Comparison of ENCODE assay signal across 10 cellular contexts in genomic region chr20:50305636-50306477, GRCh38.
A peak's percentile ranks its signal among the peaks of the same experiment; 100 is the strongest.
DNase-seq lines count a peak whose midpoint lies in the region; ATAC-seq, FAIRE-seq and TF ChIP-seq lines count a peak whose summit lies in the region.
"Had no signal": no experiment of that assay in that cellular context is flagged by ENCODE, and none has a peak within 500 bp of the region (broad histone marks: within the 10 kb centered on the region; RNA-seq: fewer than 3 reads in every experiment).

No MANE protein-coding gene starts in this region.

- H3K79me2 ChIP-seq in H1 (ENCODE audit: control insufficient read depth in 1 of 2, insufficient read depth in 2 of 2, low read length in 2 of 2): no peaks in the 10 kb centered on the region

- no peaks in the 10 kb centered on the region for H3K36me3 ChIP-seq in H1 (ENCODE audit: control insufficient read depth in 2 of 4, insufficient read depth in 4 of 4, low read length in 3 of 4)

- no peak for ATAC-seq in activated CD8-positive, alpha-beta T cell treated with anti-CD3 and anti-CD28 coated beads for 36 hours
- ATAC-seq in GM19035 (IDR thresholded peaks at IDR 0.05; ENCODE audit: unreplicated experiment): no peak

- TF ChIP-seq POLR2A in H1 (IDR thresholded peaks at IDR 0.05; ENCODE audit: control extremely low read depth in 1 of 2, low read depth in 2 of 2, low read length in 2 of 2): no peak

- no peaks in the 10 kb centered on the region for H3K27me3 ChIP-seq in H1 (replicated peaks in 1 of 4; ENCODE audit: control insufficient read depth in 3 of 4, extremely low read depth in 1 of 4, insufficient read depth in 3 of 4, low read length in 3 of 4)

- peaks cover 6% of the 10 kb centered on the region; the same call in 1 of the 2 replicates for H3K23me2 ChIP-seq in H1 (ENCODE audit: low read depth, low read length)

- H3K4me1 Mint-ChIP-seq in CD14-positive monocyte: peaks cover 57% of the 10 kb centered on the region
- H3K4me1 Mint-ChIP-seq in nephron progenitor cell: peaks cover 59% of the 10 kb centered on the region
- peaks cover 2% of the 10 kb centered on the region for H3K4me1 Mint-ChIP-seq in activated CD8-positive, alpha-beta T cell treated with anti-CD3 and anti-CD28 coated beads for 36 hours (ENCODE audit: low read depth)

- peaks cover 0 to 3% (median 0%) of the 10 kb centered on the region in 3 donors for H3K27me3 Mint-ChIP-seq in CD14-positive monocyte (ENCODE audit: low read depth in 3 of 3)
- peaks cover 8% of the 10 kb centered on the region for H3K27me3 Mint-ChIP-seq in nephron progenitor cell (ENCODE audit: low read depth, poor library complexity)
- H3K27me3 Mint-ChIP-seq in activated CD8-positive, alpha-beta T cell treated with anti-CD3 and anti-CD28 coated beads for 36 hours: no peaks in the 10 kb centered on the region

- CTCF ChIA-PET in H1 (lab: Charles Lee; ENCODE audit: partially characterized antibody) (interaction anchor here (1.4 to 3.8 kb wide), 9 partner anchors 10 to 158 kb away, joined by 3 to 20 read pairs (median 4); no protein-coding TSS in a partner anchor), GM10248 (lab: Yijun Ruan, JAX) (no interaction called here)
- CTCF ChIA-PET in activated CD8-positive, alpha-beta T cell treated with anti-CD3 and anti-CD28 coated beads for 36 hours (lab: Charles Lee): no interaction called here

- H3K9ac ChIP-seq in H1 (replicated peaks in 1 of 4; ENCODE audit: extremely low read depth in 1 of 4, low read depth in 3 of 4, low read length in 3 of 4): no peak overlapping the region

- no peaks in the 10 kb centered on the region for H3K9me3 Mint-ChIP-seq in CD14-positive monocyte
- no peaks in the 10 kb centered on the region for H3K9me3 Mint-ChIP-seq in nephron progenitor cell
- H3K9me3 Mint-ChIP-seq in activated CD8-positive, alpha-beta T cell treated with anti-CD3 and anti-CD28 coated beads for 36 hours: no peaks in the 10 kb centered on the region

- peaks cover 0 to 12% (median 5%) of the 10 kb centered on the region in 4 experiments; a peak in 5 of 7 replicates for H3K4me1 ChIP-seq in H1 (replicated peaks in 1 of 4; ENCODE audit: control insufficient read depth in 3 of 4, insufficient read depth in 4 of 4, low read length in 3 of 4)

- peak overlapping the region; percentile 68; the same call in 1 of the 2 replicates for H2BK12ac ChIP-seq in H1 (ENCODE audit: low read depth, low read length)

- no peak overlapping the region for H4K5ac ChIP-seq in H1 (ENCODE audit: insufficient read length, low read depth, low read length)

- peak overlapping the region; percentile 63; the same call in 1 of the 2 replicates for H4K8ac ChIP-seq in H1 (ENCODE audit: extremely low read depth, insufficient read depth, low read length)

- no peak overlapping the region for H3K18ac ChIP-seq in H1 (ENCODE audit: extremely low read depth, low read length)

- H3K4me2 ChIP-seq in H1 (ENCODE audit: insufficient read depth in 1 of 2, low read depth in 2 of 2, low read length in 2 of 2): peak overlapping the region in 1 of 2 experiments; percentile 14; a peak in 1 of 4 replicates

- H3K27ac Mint-ChIP-seq in CD14-positive monocyte (peak overlapping the region in 4 of 7 donors; percentile 58 to 75 (median 64)), nephron progenitor cell (peak overlapping the region; percentile 61)
- H3K27ac Mint-ChIP-seq in activated CD8-positive, alpha-beta T cell treated with anti-CD3 and anti-CD28 coated beads for 36 hours: no peak overlapping the region

- FAIRE-seq in H1 (lab: Jason Lieb, UNC): no peak

- peak overlapping the region; percentile 40; the same call in 1 of the 2 replicates for H2BK20ac ChIP-seq in H1 (ENCODE audit: low read length)

- no peak for TF ChIP-seq CTCF in CD14-positive monocyte (IDR thresholded peaks at IDR 0.05)
- TF ChIP-seq CTCF in H1 (IDR thresholded peaks at IDR 0.05; ENCODE audit: control extremely low read depth in 1 of 3, insufficient read depth in 1 of 3, low read depth in 1 of 3, low read length in 3 of 3): no peak
- TF ChIP-seq CTCF in nephron progenitor cell (IDR thresholded peaks at IDR 0.05): no peak
- no peak for TF ChIP-seq CTCF in activated CD8-positive, alpha-beta T cell treated with anti-CD3 and anti-CD28 coated beads for 36 hours (IDR thresholded peaks at IDR 0.05)
- TF ChIP-seq CTCF in GM10248 (IDR thresholded peaks at IDR 0.05; ENCODE audit: control extremely low read depth, extremely low read depth, low read depth, missing control alignments): no peak

- no peak overlapping the region for H3K14ac ChIP-seq in H1 (ENCODE audit: insufficient read length)

- no peaks in the 10 kb centered on the region for H4K20me1 ChIP-seq in H1 (replicated peaks in 1 of 2; ENCODE audit: control insufficient read depth in 1 of 2, insufficient read depth in 2 of 2, low read length in 2 of 2)

- peaks cover 0 to 2% of the 10 kb centered on the region in 2 donors for H3K36me3 Mint-ChIP-seq in CD14-positive monocyte
- no peaks in the 10 kb centered on the region for H3K36me3 Mint-ChIP-seq in nephron progenitor cell (ENCODE audit: low read depth)
- no peaks in the 10 kb centered on the region for H3K36me3 Mint-ChIP-seq in activated CD8-positive, alpha-beta T cell treated with anti-CD3 and anti-CD28 coated beads for 36 hours (ENCODE audit: low read depth)

- H3K9me3 ChIP-seq in H1 (ENCODE audit: insufficient read depth in 2 of 2, low read depth in 1 of 2, low read length in 1 of 2): no peaks in the 10 kb centered on the region

- H3K4me3 Mint-ChIP-seq in CD14-positive monocyte: no peak overlapping the region
- no peak overlapping the region for H3K4me3 Mint-ChIP-seq in nephron progenitor cell
- no peak overlapping the region for H3K4me3 Mint-ChIP-seq in activated CD8-positive, alpha-beta T cell treated with anti-CD3 and anti-CD28 coated beads for 36 hours

- peak overlapping the region; percentile 50; the same call in 1 of the 2 replicates for H2BK15ac ChIP-seq in H1 (ENCODE audit: low read length)

- H3K4me3 ChIP-seq in H1 (ENCODE audit: extremely low read depth in 1 of 4, insufficient read depth in 2 of 4, low read depth in 3 of 4, low read length in 4 of 4): no peak overlapping the region

- POLR2A ChIA-PET in H1 (lab: Charles Lee; ENCODE audit: partially characterized antibody): interaction anchor here (2.2 to 3.0 kb wide), 2 partner anchors 11 to 115 kb away, joined by 4 to 8 read pairs; partner anchors contain the start of gene CEBPB
- POLR2A ChIA-PET in activated CD8-positive, alpha-beta T cell treated with anti-CD3 and anti-CD28 coated beads for 36 hours (lab: Charles Lee): no interaction called here
- POLR2A ChIA-PET in GM10248 (lab: Yijun Ruan, JAX): no interaction called here

- DNase-seq in CD14-positive monocyte (ENCODE audit: low spot score) (no peak), NCI-H2196 treated with DMSO at 0.1 percent for 48 hours (lab: John Stamatoyannopoulos, UW; ENCODE audit: unreplicated experiment) (peak; percentile 28), H1 (ENCODE audit: low read depth in 1 of 2, low spot score in 2 of 2) (no peak), nephron progenitor cell (no peak), GM10248 (ENCODE audit: extremely low spot score) (no peak), DMS114 treated with DMSO at 0.1 percent for 48 hours (lab: John Stamatoyannopoulos, UW; ENCODE audit: unreplicated experiment) (no peak)
- DNase-seq in activated CD8-positive, alpha-beta T cell treated with anti-CD3 and anti-CD28 coated beads for 36 hours: no peak
- DNase-seq: activated effector memory CD4-positive, alpha-beta T cell treated with Interleukin-2 at 50 U/mL for 16 hours; NK-92 treated with Interleukin-12 subunit alpha and Interleukin-12 subunit beta, amount 100 ng/mL, for 24 hours had no signal

- peak overlapping the region; percentile 58 for H4K91ac ChIP-seq in H1 (replicated peaks; ENCODE audit: insufficient read length, low read length)

- H3K23ac ChIP-seq in H1 (ENCODE audit: insufficient read length): no peak overlapping the region

- H2AFZ ChIP-seq in H1 (ENCODE audit: low read length): peak overlapping the region; percentile 58; the same call in 1 of the 2 replicates

- H3K79me1 ChIP-seq in H1 (ENCODE audit: low read depth, low read length): no peaks in the 10 kb centered on the region

- no peak overlapping the region for H3K56ac ChIP-seq in H1 (replicated peaks; ENCODE audit: insufficient read length, low read depth, low read length)

- no peak overlapping the region for H2BK5ac ChIP-seq in H1 (ENCODE audit: low read depth, low read length)

- H3K27ac ChIP-seq in H1 (ENCODE audit: low read depth, low read length): no peak overlapping the region

- no peak overlapping the region for H3K4ac ChIP-seq in H1 (replicated peaks; ENCODE audit: insufficient read length, low read depth, low read length)

- no peak for TF ChIP-seq EP300 in H1 (IDR thresholded peaks at IDR 0.05; ENCODE audit: borderline replicate concordance in 1 of 2, low read depth in 2 of 2, low read length in 2 of 2)

- H2AK5ac ChIP-seq in H1 (ENCODE audit: low read depth, low read length): no peak overlapping the region

- WGBS in H1 (ENCODE audit: extremely low coverage in 1 of 2, insufficient coverage in 1 of 2, insufficient read length in 1 of 2, insufficient replicate concordance in 2 of 2, low coverage in 1 of 2, low lambda C conversion rate in 2 of 2, missing lambda C conversion rate in 1 of 2), 2 experiments: 69% methylated on average over 18 of the region's 19 CpGs; no CpG with 5 or more reads in 1 of the 2 experiments

- intact Hi-C loops in CD14-positive monocyte (cut with micrococcal nuclease): no loop called here
- intact Hi-C loops in activated CD8-positive, alpha-beta T cell treated with anti-CD3 and anti-CD28 coated beads for 36 hours (cut with micrococcal nuclease): no loop called here

- no peak overlapping the region for H2BK120ac ChIP-seq in H1 (replicated peaks; ENCODE audit: low read depth, low read length)

- TF ChIP-seq RAD21 in H1 (IDR thresholded peaks at IDR 0.05 in 1 of 2, conservative IDR thresholded peaks at IDR 0.05 in 1 of 2; ENCODE audit: low read depth in 2 of 2, low read length in 2 of 2): no peak

TF ChIP-seq in H1, 55 proteins besides CTCF, POLR2A, EP300 and RAD21:
- TF ChIP-seq SIN3A (conservative IDR thresholded peaks at IDR 0.05 in 1 of 2, IDR thresholded peaks at IDR 0.05 in 1 of 2; ENCODE audit: low read depth in 1 of 2, low read length in 2 of 2): 0 out of 4 replicates have a peak, but pooled peaks of 1 of the 2 experiments have one; percentile 56
- no peak for TF ChIP-seq SP1 (IDR thresholded peaks at IDR 0.05; ENCODE audit: low read depth, low read length)
- no peak for TF ChIP-seq POLR2AphosphoS5 (IDR thresholded peaks at IDR 0.05; ENCODE audit: low read depth, low read length)
TF ChIP-seq in H1: peak in this region for 1.
